In genomic region chr1:232084584-232085223, GRCh38 we compare ENCODE assay signal across 14 cellular contexts.
DNase-seq lines count a peak whose midpoint lies in the region; ATAC-seq, FAIRE-seq and TF ChIP-seq lines count a peak whose summit lies in the region.
"Had no signal": no experiment of that assay in that cellular context is flagged by ENCODE, and none has a peak within 500 bp of the region (broad histone marks: within the 10 kb centered on the region; RNA-seq: fewer than 3 reads in every experiment).

No MANE protein-coding gene starts in this region.

- H3K4me3 ChIP-seq in right cardiac atrium (ENCODE audit: low read length) (no peak overlapping the region), astrocyte of the spinal cord (ENCODE audit: low read depth, low read length) (no peak overlapping the region), transverse colon (no peak overlapping the region)
- H3K4me3 ChIP-seq: heart left ventricle, right atrium auricular region had no signal

- H3K27me3 ChIP-seq in right cardiac atrium (ENCODE audit: control insufficient read depth, insufficient read depth) (no peaks in the 10 kb centered on the region), transverse colon (no peaks in the 10 kb centered on the region)
- H3K27me3 ChIP-seq: heart left ventricle, right atrium auricular region had no signal

- in situ Hi-C loops in astrocyte of the spinal cord (cut with HindIII; ENCODE audit: low sequenced_read_pairs) (no loop called here), transverse colon (cut with MboI; ENCODE audit: low pct_ligation_motif_present in 1 of 4, low pct_unique_long_range_greater_than_20kb in 1 of 4, low sequenced_read_pairs in 3 of 4) (no loop called here)

- TF ChIP-seq EP300 in transverse colon (IDR thresholded peaks at IDR 0.05; ENCODE audit: low read depth): no peak

- no peak for TF ChIP-seq POLR2A in transverse colon (IDR thresholded peaks at IDR 0.05)

- H3K36me3 ChIP-seq in transverse colon: no peaks in the 10 kb centered on the region
- H3K36me3 ChIP-seq: heart left ventricle, right atrium auricular region had no signal

- DNase-seq in left ventricle myocardium superior (no peak), right cardiac atrium (no peak), astrocyte of the spinal cord (ENCODE audit: low read depth, low spot score) (peak; percentile 16), iPS-NIHi11 (ENCODE audit: low spot score) (peak; percentile 88), urothelium cell line (ENCODE audit: low spot score) (peak; percentile 32), transverse colon (no peak), NCI-H2029 treated with DMSO at 0.1 percent for 48 hours (lab: John Stamatoyannopoulos, UW) (no peak)
- no peak for DNase-seq in stimulated activated CD4-positive, alpha-beta T cell treated with anti-CD3 and anti-CD28 coated beads, Interleukin-1b, Interleukin-23, amount 100 ng/mL, for 48 hours
- DNase-seq: activated CD4-positive, alpha-beta T cell treated with anti-CD3 and anti-CD28 coated beads, Interleukin-2, amount 50 U/mL, for 4 hours; activated naive CD4-positive, alpha-beta T cell; DMS153; heart left ventricle; NCI-H1417 treated with DMSO at 0.1 percent for 48 hours had no signal

- 56% methylated on average over 6 of the region's 6 CpGs for WGBS in right cardiac atrium
- 43% methylated on average over 6 of the region's 6 CpGs; no CpG with 5 or more reads in 1 of the 2 donors for WGBS in transverse colon (ENCODE audit: low coverage in 1 of 2), 2 donors

- intact Hi-C loops in left ventricle myocardium superior (cut with micrococcal nuclease) (no loop called here), right cardiac atrium (cut with DNase I) (no loop called here), transverse colon (cut with DNase I; ENCODE audit: low total_unique reads) (no loop called here)

- H3K4me1 ChIP-seq in right cardiac atrium (ENCODE audit: control insufficient read depth, insufficient read depth, low read length) (no peaks in the 10 kb centered on the region), transverse colon (no peaks in the 10 kb centered on the region)
- H3K4me1 ChIP-seq: heart left ventricle, right atrium auricular region had no signal

- ATAC-seq in left ventricle myocardium superior: peak; percentile 35
- ATAC-seq in right cardiac atrium: no peak

- H3K27ac ChIP-seq in right cardiac atrium (ENCODE audit: low read length): no peak overlapping the region
- no peak overlapping the region for H3K27ac ChIP-seq in transverse colon
- H3K27ac ChIP-seq: heart left ventricle, right atrium auricular region had no signal

- no peak for FAIRE-seq in urothelium cell line (lab: Jason Lieb, UNC)

- TF ChIP-seq CTCF in astrocyte of the spinal cord (IDR thresholded peaks at IDR 0.05; ENCODE audit: low read depth, low read length) (no peak), transverse colon (IDR thresholded peaks at IDR 0.05) (no peak)

- H3K9me3 ChIP-seq in right cardiac atrium (ENCODE audit: control insufficient read depth, low read length) (no peaks in the 10 kb centered on the region), transverse colon (peaks cover 0 to 4% of the 10 kb centered on the region in 2 donors)

Comparison
In these comparisons a context has a peak if more than half of its experiments do, and no peak if none do; other contexts are left out.
1. DNase-seq: peak in astrocyte of the spinal cord (single experiment), iPS-NIHi11 (single experiment) and urothelium cell line (single experiment); none in left ventricle myocardium superior (single experiment), right cardiac atrium (0 of 3), transverse colon (single experiment), NCI-H2029 treated with DMSO at 0.1 percent for 48 hours (single experiment) and stimulated activated CD4-positive, alpha-beta T cell treated with anti-CD3 and anti-CD28 coated beads, Interleukin-1b, Interleukin-23, amount 100 ng/mL, for 48 hours (single experiment).